In genomic region chr15:48323294-48323693, GRCh38 we compare ENCODE assay signal across 31 cellular contexts.
"Had no signal": no experiment of that assay in that cellular context is flagged by ENCODE, and none has a peak within 500 bp of the region (broad histone marks: within the 10 kb centered on the region; RNA-seq: fewer than 3 reads in every experiment).

No MANE protein-coding gene starts in this region.

- H3K27ac ChIP-seq: adrenal gland, body of pancreas, brain microvascular endothelial cell, breast epithelium had no signal

- H3K27me3 ChIP-seq: adrenal gland, body of pancreas, brain microvascular endothelial cell, breast epithelium had no signal

- H3K36me3 ChIP-seq: adrenal gland, brain microvascular endothelial cell, breast epithelium had no signal

- H3K9me3 ChIP-seq: adrenal gland, body of pancreas, breast epithelium had no signal

- ATAC-seq: activated CD4-positive, alpha-beta T cell treated with anti-CD3 and anti-CD28 coated beads for 36 hours; activated CD8-positive, alpha-beta memory T cell treated with anti-CD3 and anti-CD28 coated beads, Interleukin-2, amount 10 ng/mL, durations not matched to agents 7 days and 5 days; activated CD8-positive, alpha-beta T cell treated with anti-CD3 and anti-CD28 coated beads, Interleukin-2, amount 10 ng/mL, durations not matched to agents 7 days and 5 days; activated naive CD4-positive, alpha-beta T cell treated with anti-CD3 and anti-CD28 coated beads, Interleukin-2, amount 50 U/mL, for 72 hours; body of pancreas had no signal

- H3K4me3 ChIP-seq: adrenal gland, body of pancreas, breast epithelium had no signal

- FAIRE-seq: astrocyte, colon, TTC549 had no signal

- H3K4me1 ChIP-seq: adrenal gland, body of pancreas, breast epithelium had no signal

- DNase-seq: activated B cell treated with CpG ODN at 0.5 μM for 24 hours; activated CD4-positive, alpha-beta memory T cell treated with anti-CD3 and anti-CD28 coated beads, Interleukin-2, amount 10 ng/mL, durations not matched to agents 7 days and 5 days; activated CD4-positive, alpha-beta T cell treated with anti-CD3 and anti-CD28 coated beads for 1 hour; activated CD4-positive, alpha-beta T cell treated with anti-CD3 and anti-CD28 coated beads for 36 hours; activated CD4-positive, alpha-beta T cell treated with anti-CD3 and anti-CD28 coated beads for 48 hours; activated CD4-positive, alpha-beta T cell treated with anti-CD3 and anti-CD28 coated beads, Interleukin-2, amount 50 U/mL, for 48 hours; activated CD8-positive, alpha-beta memory T cell treated with anti-CD3 and anti-CD28 coated beads for 24 hours; activated CD8-positive, alpha-beta memory T cell treated with anti-CD3 and anti-CD28 coated beads, Interleukin-2, amount 10 ng/mL, durations not matched to agents 7 days and 5 days; activated CD8-positive, alpha-beta memory T cell treated with anti-CD3 and anti-CD28 coated beads, Interleukin-2, amount 50 U/mL, for 48 hours; activated CD8-positive, alpha-beta T cell treated with anti-CD3 and anti-CD28 coated beads, Interleukin-2, amount 10 ng/mL, durations not matched to agents 7 days and 5 days; activated effector memory CD4-positive, alpha-beta T cell treated with Interleukin-2 at 50 U/mL for 16 hours; activated gamma-delta T cell; activated naive CD4-positive, alpha-beta T cell treated with anti-CD3 and anti-CD28 coated beads, Interleukin-2, amount 10 ng/mL, durations not matched to agents 7 days and 5 days; activated naive CD4-positive, alpha-beta T cell treated with Interleukin-2 at 50 U/mL for 16 hours; activated naive CD8-positive, alpha-beta T cell treated with anti-CD3 and anti-CD28 coated beads for 36 hours; activated T-cell treated with anti-CD3 and anti-CD28 coated beads, Interleukin-2, amount 50 U/mL, for 24 hours; activated T-cell treated with anti-CD3 and anti-CD28 coated beads, Interleukin-2, amount 50 U/mL, for 48 hours; adrenal gland; amniotic stem cell; aorta; body of pancreas; brain microvascular endothelial cell; central memory CD4-positive, alpha-beta T cell; T-helper 1 cell; T-helper 2 cell; T-helper 9 cell had no signal
